In the genomic region with DNA sequence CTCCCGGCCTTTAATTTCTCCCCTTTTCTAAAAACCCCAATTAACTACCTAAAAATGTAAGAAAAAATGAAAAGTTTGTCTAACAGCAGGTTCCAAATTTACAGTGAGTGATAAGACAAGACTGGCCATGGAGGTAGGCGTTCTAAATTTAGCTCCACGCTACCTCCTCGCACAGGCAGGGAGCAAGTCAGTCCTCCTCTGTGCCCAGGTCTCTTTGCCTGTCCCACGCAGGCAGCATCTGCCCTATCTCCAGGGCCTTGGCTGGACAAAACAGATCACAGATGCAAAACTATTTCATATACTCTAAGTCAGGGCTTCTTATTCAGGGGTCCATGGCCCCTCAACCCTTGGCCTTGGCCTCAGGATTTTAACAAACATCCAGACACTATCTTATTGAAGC, we compare ENCODE assay signal across 23 cellular contexts.
DNase-seq lines count a peak whose midpoint lies in the region; ATAC-seq, FAIRE-seq and TF ChIP-seq lines count a peak whose summit lies in the region.
"Had no signal": no experiment of that assay in that cellular context is flagged by ENCODE, and none has a peak within 500 bp of the region (broad histone marks: within the 10 kb centered on the region; RNA-seq: fewer than 3 reads in every experiment).

No MANE protein-coding gene starts in this region.

- no peak for TF ChIP-seq RAD21 in HepG2 (CRISPR knock-in tag; IDR thresholded peaks at IDR 0.05)

- H3K36me3 ChIP-seq in HepG2 (replicated peaks in 1 of 2; ENCODE audit: control insufficient read depth in 1 of 2, insufficient read depth in 2 of 2, low read length in 2 of 2) = no peaks in the 10 kb centered on the region
- no peaks in the 10 kb centered on the region for H3K36me3 ChIP-seq in right lobe of liver
- H3K36me3 ChIP-seq in WERI-Rb-1 = no peaks in the 10 kb centered on the region
- no peaks in the 10 kb centered on the region for H3K36me3 ChIP-seq in vagina
- H3K36me3 ChIP-seq: ascending aorta, esophagus muscularis mucosa, gastroesophageal sphincter had no signal

- FAIRE-seq in HepG2 (lab: Jason Lieb, UNC) = no peak

- ATAC-seq in HepG2 = peak; percentile 27; the same call in 2 of the 3 replicates
- no peak for ATAC-seq in right lobe of liver
- no peak for ATAC-seq in omental fat pad (ENCODE audit: low FRiP score)
- ATAC-seq: gastroesophageal sphincter, Right ventricle myocardium inferior had no signal

- H3K27ac ChIP-seq in HepG2 (ENCODE audit: extremely low read length, insufficient read depth, low read length) (no peak overlapping the region), right lobe of liver (no peak overlapping the region), WERI-Rb-1 (peak overlapping the region; percentile 75), vagina (no peak overlapping the region)
- H3K27ac ChIP-seq: ascending aorta, C4-2B had no signal

- H3K4me1 Mint-ChIP-seq in glutamatergic neuron (ENCODE audit: low read depth, unreplicated experiment) = peaks cover 15% of the 10 kb centered on the region

- CTCF ChIA-PET in HepG2 (lab: Yijun Ruan, JAX; ENCODE audit: low intra/inter-chr PET ratio, low total read pairs) = no interaction called here

- intact Hi-C loops in HepG2 (cut with micrococcal nuclease; ENCODE audit: unreplicated experiment) (no loop called here), right lobe of liver (cut with DNase I) (no loop called here), vagina (cut with DNase I) (no loop called here)

- no peak for TF ChIP-seq CTCF in HepG2 (CRISPR knock-in tag; IDR thresholded peaks at IDR 0.05)
- no peak for TF ChIP-seq CTCF in right lobe of liver (IDR thresholded peaks at IDR 0.05)
- TF ChIP-seq CTCF in WERI-Rb-1 (IDR thresholded peaks at IDR 0.05; ENCODE audit: low read depth, low read length) = no peak
- no peak for TF ChIP-seq CTCF in glutamatergic neuron (IDR thresholded peaks at IDR 0.05; ENCODE audit: partially characterized antibody, unreplicated experiment)
- TF ChIP-seq CTCF in vagina (IDR thresholded peaks at IDR 0.05) = no peak
- no peak for TF ChIP-seq CTCF in omental fat pad (IDR thresholded peaks at IDR 0.05)

- 68% methylated on average over 5 of the region's 5 CpGs for WGBS in HepG2 (ENCODE audit: low lambda C conversion rate)
- WGBS in right lobe of liver (ENCODE audit: insufficient coverage, low coverage, low lambda C conversion rate, missing lambda C conversion rate) = 86% methylated on average over 4 of the region's 5 CpGs

- POLR2A ChIA-PET in HepG2 (lab: Yijun Ruan, JAX) = no interaction called here

- H3K4me3 Mint-ChIP-seq in glutamatergic neuron (ENCODE audit: unreplicated experiment) = no peak overlapping the region
- H3K4me3 Mint-ChIP-seq: HFFc6 had no signal

- H3K27me3 ChIP-seq in HepG2 (ENCODE audit: control insufficient read depth in 1 of 2, insufficient read depth in 2 of 2, low read length in 2 of 2) (no peaks in the 10 kb centered on the region), right lobe of liver (no peaks in the 10 kb centered on the region), WERI-Rb-1 (ENCODE audit: insufficient read depth, low read depth, severe bottlenecking) (no peaks in the 10 kb centered on the region), vagina (no peaks in the 10 kb centered on the region)
- H3K27me3 ChIP-seq: ascending aorta, esophagus muscularis mucosa, gastroesophageal sphincter had no signal

- in situ Hi-C loops in HepG2 (cut with HindIII; ENCODE audit: extremely low pct_ligation_motif_present, low pct_unique_long_range_greater_than_20kb) = no loop called here

- TF ChIP-seq EP300 in HepG2 (IDR thresholded peaks at IDR 0.05; ENCODE audit: low read depth in 2 of 2, low read length in 2 of 2) = no peak
- no peak for TF ChIP-seq EP300 in HepG2 (CRISPR knock-in tag; IDR thresholded peaks at IDR 0.05; ENCODE audit: borderline replicate concordance)

- DNase-seq in HepG2 (ENCODE audit: low spot score) (no peak), right lobe of liver (no peak), WERI-Rb-1 (peak; percentile 58), glutamatergic neuron (no peak), vagina (ENCODE audit: extremely low spot score in 2 of 2) (no peak), omental fat pad (ENCODE audit: low spot score) (no peak), iPS-NIHi7 (ENCODE audit: extremely low spot score) (no peak)
- no peak for DNase-seq in central memory CD4-positive, alpha-beta T cell
- DNase-seq: activated CD4-positive, alpha-beta T cell treated with anti-CD3 and anti-CD28 coated beads for 1 hour; activated T-cell treated with anti-CD3 and anti-CD28 coated beads, Interleukin-2, amount 50 U/mL, for 48 hours; effector CD8-positive, alpha-beta T cell; GDM1; Kasumi-1; NCI-H187 treated with DMSO at 0.1 percent for 48 hours; SW 1271; trophoblast cell had no signal

- no peaks in the 10 kb centered on the region for H3K9me3 ChIP-seq in HepG2 (ENCODE audit: low read length)
- H3K9me3 ChIP-seq in right lobe of liver = no peaks in the 10 kb centered on the region
- no peaks in the 10 kb centered on the region for H3K9me3 ChIP-seq in WERI-Rb-1 (ENCODE audit: severe bottlenecking)
- H3K9me3 ChIP-seq in vagina = no peaks in the 10 kb centered on the region
- H3K9me3 ChIP-seq: ascending aorta, esophagus muscularis mucosa, gastroesophageal sphincter had no signal

- peaks cover 6% of the 10 kb centered on the region for H3K27me3 Mint-ChIP-seq in glutamatergic neuron (ENCODE audit: unreplicated experiment)

- H3K36me3 Mint-ChIP-seq in glutamatergic neuron (ENCODE audit: unreplicated experiment) = no peaks in the 10 kb centered on the region
- H3K36me3 Mint-ChIP-seq: activated naive CD4-positive, alpha-beta T cell treated with anti-CD3 and anti-CD28 coated beads, Interleukin-2, amount 50 U/mL, for 72 hours had no signal

- H3K9ac ChIP-seq in HepG2 (ENCODE audit: insufficient read depth, low read depth, low read length) = no peak overlapping the region

- H3K79me2 ChIP-seq in HepG2 (ENCODE audit: insufficient read depth, low read length) = no peaks in the 10 kb centered on the region

- TF ChIP-seq POLR2A in HepG2 (IDR thresholded peaks at IDR 0.05; ENCODE audit: insufficient read depth in 1 of 2, low read depth in 2 of 2, low read length in 2 of 2) = no peak
- TF ChIP-seq POLR2A in right lobe of liver (IDR thresholded peaks at IDR 0.05) = no peak
- TF ChIP-seq POLR2A in vagina (IDR thresholded peaks at IDR 0.05) = no peak

- no peak overlapping the region for H3K4me2 ChIP-seq in HepG2 (ENCODE audit: low read depth, low read length)

- H3K4me1 ChIP-seq in HepG2 (ENCODE audit: insufficient read depth, low read length) (peaks cover 12% of the 10 kb centered on the region), right lobe of liver (no peaks in the 10 kb centered on the region), vagina (peaks cover 7% of the 10 kb centered on the region)
- H3K4me1 ChIP-seq: ascending aorta had no signal

- BruUV-seq in HepG2 (replicated peaks; lab: Mats Ljungman, UMichigan) = no TSS peak

- no peaks in the 10 kb centered on the region for H4K20me1 ChIP-seq in HepG2 (ENCODE audit: insufficient read depth, low read length)

- H3K27ac Mint-ChIP-seq in glutamatergic neuron (ENCODE audit: unreplicated experiment) = peak overlapping the region; percentile 85
- H3K27ac Mint-ChIP-seq: activated naive CD4-positive, alpha-beta T cell treated with anti-CD3 and anti-CD28 coated beads, Interleukin-2, amount 50 U/mL, for 72 hours had no signal

- H3K4me3 ChIP-seq in HepG2 (replicated peaks in 1 of 3; ENCODE audit: insufficient read depth in 1 of 3, low read depth in 2 of 3, low read length in 3 of 3) (no peak overlapping the region), right lobe of liver (no peak overlapping the region), WERI-Rb-1 (ENCODE audit: low read depth, low read length) (no peak overlapping the region), vagina (no peak overlapping the region)
- H3K4me3 ChIP-seq: ascending aorta, esophagus muscularis mucosa, gastroesophageal sphincter had no signal

- H3K9me3 Mint-ChIP-seq in glutamatergic neuron (ENCODE audit: unreplicated experiment) = peaks cover 7% of the 10 kb centered on the region
- H3K9me3 Mint-ChIP-seq: activated naive CD4-positive, alpha-beta T cell treated with anti-CD3 and anti-CD28 coated beads, Interleukin-2, amount 50 U/mL, for 72 hours; HFFc6 had no signal

- H2AFZ ChIP-seq in HepG2 (ENCODE audit: low read length) = no peak overlapping the region

TF ChIP-seq in HepG2, 621 proteins besides CTCF, POLR2A, EP300 and RAD21 (continues in another document):
- TF ChIP-seq ZNF282 (IDR thresholded peaks at IDR 0.05; ENCODE audit: partially characterized antibody) = no peak
- no peak for TF ChIP-seq MYNN (CRISPR knock-in tag; IDR thresholded peaks at IDR 0.05; ENCODE audit: low read depth)
- no peak for TF ChIP-seq CBX2 (IDR thresholded peaks at IDR 0.05; ENCODE audit: low read depth, low read length)
- TF ChIP-seq CBX2 (CRISPR knock-in tag; IDR thresholded peaks at IDR 0.05; ENCODE audit: low read depth) = no peak
- no peak for TF ChIP-seq DZIP1 (CRISPR knock-in tag; IDR thresholded peaks at IDR 0.05)
- no peak for TF ChIP-seq ELF3 (CRISPR knock-in tag; IDR thresholded peaks at IDR 0.05)
- TF ChIP-seq ATRX (CRISPR knock-in tag; IDR thresholded peaks at IDR 0.05; ENCODE audit: borderline replicate concordance) = no peak
- TF ChIP-seq, protein P1, sequence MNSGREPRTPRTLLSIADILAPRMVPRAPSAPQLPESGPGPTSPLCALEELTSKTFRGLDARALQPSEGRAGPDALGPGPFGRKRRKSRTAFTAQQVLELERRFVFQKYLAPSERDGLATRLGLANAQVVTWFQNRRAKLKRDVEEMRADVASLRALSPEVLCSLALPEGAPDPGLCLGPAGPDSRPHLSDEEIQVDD (CRISPR knock-in tag; IDR thresholded peaks at IDR 0.05; ENCODE audit: borderline replicate concordance) = no peak
